Comparison of ENCODE assay signal across 8 cellular contexts in genomic region chr3:160027541-160028195, GRCh38. TPM values are rescaled to one million over a fixed set of nuclear protein-coding genes. Genes with fewer than 3 reads are reported as not detected.
DNase-seq lines count a peak whose midpoint lies in the region; ATAC-seq and TF ChIP-seq lines count a peak whose summit lies in the region.

No MANE protein-coding gene starts in this region.

- peak overlapping the region; percentile 20 for H3K27ac ChIP-seq in foreskin keratinocyte
- H3K27ac ChIP-seq in uterus: no peak overlapping the region

- H3K4me1 ChIP-seq in foreskin keratinocyte (no peaks in the 10 kb centered on the region), uterus (no peaks in the 10 kb centered on the region)

- H3K27me3 ChIP-seq in foreskin keratinocyte: no peaks in the 10 kb centered on the region
- H3K27me3 ChIP-seq in uterus: no peaks in the 10 kb centered on the region

- TF ChIP-seq CTCF in foreskin keratinocyte (conservative IDR thresholded peaks at IDR 0.05) (no peak), uterus (IDR thresholded peaks at IDR 0.05) (no peak)

- no peak for TF ChIP-seq POLR2A in uterus (IDR thresholded peaks at IDR 0.05)

- H3K36me3 ChIP-seq in uterus: no peaks in the 10 kb centered on the region

- ATAC-seq in GM19025 (IDR thresholded peaks at IDR 0.05; ENCODE audit: low read depth, unreplicated experiment) (peak; percentile 77), HG03064 (IDR thresholded peaks at IDR 0.05; ENCODE audit: low read depth, unreplicated experiment) (peak; percentile 87), foreskin keratinocyte (peak; percentile 84)

- H3K9me3 ChIP-seq in uterus: no peaks in the 10 kb centered on the region

- DNase-seq in AML-193 (lab: John Stamatoyannopoulos, UW): peak; percentile 78 to 80
- DNase-seq in RKO (ENCODE audit: low spot score): peak; percentile 14
- peak; percentile 16 to 62 for DNase-seq in foreskin keratinocyte
- no peak for DNase-seq in OCI-M2 (lab: John Stamatoyannopoulos, UW; ENCODE audit: unreplicated experiment)
- DNase-seq in uterus: no peak
- no peak for DNase-seq in NCI-H1694 (lab: John Stamatoyannopoulos, UW)

- intact Hi-C loops in uterus (cut with DNase I; ENCODE audit: low total_unique reads): no loop called here

- no peak overlapping the region for H3K4me3 ChIP-seq in uterus

RNA-seq across cellular contexts. Expression of gene IL12A, which starts 39.0 kb away (rescaled TPM):
- total RNA-seq in foreskin keratinocyte (0.20 and 0.74 TPM in 2 replicates), uterus (under 1 TPM in 1 of 4 donors, not detected in 3; 0.73 TPM)
- polyA plus RNA-seq in foreskin keratinocyte: 0.26 and 0.54 TPM in 2 replicates

Comparison
In these comparisons a context has a peak if more than half of its experiments do, and no peak if none do; other contexts are left out.
1. DNase-seq: peak in AML-193 (2 of 2), RKO (single experiment) and foreskin keratinocyte (2 of 2); none in OCI-M2 (single experiment), uterus (0 of 2) and NCI-H1694 (single experiment).
2. Peak in every context shown above with its lines, with median percentiles within 50 percentile points of each other: ATAC-seq.